17 cellular contexts compared by ENCODE assay signal in genomic region chr13:53460776-53461175, GRCh38.
DNase-seq lines count a peak whose midpoint lies in the region; ATAC-seq lines count a peak whose summit lies in the region.
"Had no signal": no experiment of that assay in that cellular context is flagged by ENCODE, and none has a peak within 500 bp of the region (broad histone marks: within the 10 kb centered on the region; RNA-seq: fewer than 3 reads in every experiment).

No MANE protein-coding gene starts in this region.

- no peaks in the 10 kb centered on the region for H3K36me3 Mint-ChIP-seq in natural killer cell treated with Interleukin-12 subunit alpha and Interleukin-12 subunit beta and Interleukin-15 and Interleukin-18, amount 100 ng/mL, for 72 hours

- peaks cover 29% of the 10 kb centered on the region for H3K9me3 Mint-ChIP-seq in natural killer cell treated with Interleukin-12 subunit alpha and Interleukin-12 subunit beta and Interleukin-15 and Interleukin-18, amount 100 ng/mL, for 72 hours

- H2BK12ac ChIP-seq in neuronal stem cell (ENCODE audit: low read length) = no peak overlapping the region

- no peak overlapping the region for H2BK120ac ChIP-seq in neuronal stem cell (ENCODE audit: low read depth, low read length)

- no peak overlapping the region for H2BK5ac ChIP-seq in neuronal stem cell (ENCODE audit: low read length)

- no peak for ATAC-seq in GM21576 (IDR thresholded peaks at IDR 0.05; ENCODE audit: unreplicated experiment)
- no peak for ATAC-seq in natural killer cell treated with Interleukin-12 subunit alpha and Interleukin-12 subunit beta and Interleukin-15 and Interleukin-18, amount 100 ng/mL, for 72 hours
- no peak for ATAC-seq in GM19351 (IDR thresholded peaks at IDR 0.05; ENCODE audit: unreplicated experiment)
- ATAC-seq: Panc1, Right ventricle myocardium inferior had no signal

- no peak overlapping the region for H3K14ac ChIP-seq in neuronal stem cell (ENCODE audit: low read length)

- H3K27ac Mint-ChIP-seq in natural killer cell treated with Interleukin-12 subunit alpha and Interleukin-12 subunit beta and Interleukin-15 and Interleukin-18, amount 100 ng/mL, for 72 hours = no peak overlapping the region
- H3K27ac Mint-ChIP-seq: CD4-positive, alpha-beta T cell had no signal

- H3K4me1 ChIP-seq in NT2/D1 (ENCODE audit: insufficient read depth, insufficient read length) (no peaks in the 10 kb centered on the region), neuronal stem cell (ENCODE audit: control insufficient read depth in 2 of 2, insufficient read depth in 1 of 2, low read depth in 1 of 2, low read length in 2 of 2) (peaks cover 0 to 2% of the 10 kb centered on the region in 2 donors)
- H3K4me1 ChIP-seq: BE2C had no signal

- WGBS in neuronal stem cell (ENCODE audit: extremely low coverage in 2 of 2, insufficient read length in 2 of 2, insufficient replicate concordance in 1 of 2), 2 donors = no CpG with 5 or more reads among the region's 1 CpG

- H3K4me2 ChIP-seq in neuronal stem cell (ENCODE audit: insufficient read depth, low read length, poor library complexity, severe bottlenecking) = no peak overlapping the region

- H3K4me3 ChIP-seq in NT2/D1 (ENCODE audit: insufficient read length, low read depth) (no peak overlapping the region), neuronal stem cell (ENCODE audit: low read length in 2 of 2) (no peak overlapping the region)

- H3K79me1 ChIP-seq in neuronal stem cell (ENCODE audit: low read depth, low read length) = no peaks in the 10 kb centered on the region

- no peak overlapping the region for H3K4me3 Mint-ChIP-seq in natural killer cell treated with Interleukin-12 subunit alpha and Interleukin-12 subunit beta and Interleukin-15 and Interleukin-18, amount 100 ng/mL, for 72 hours
- H3K4me3 Mint-ChIP-seq: CD4-positive, alpha-beta T cell had no signal

- DNase-seq in ELF-1 (ENCODE audit: low read depth, low spot score) (peak; percentile 80), NT2/D1 (ENCODE audit: low read depth, low spot score) (peak; percentile 1), left kidney (ENCODE audit: low read depth, low spot score) (peak; percentile 47), neuronal stem cell (ENCODE audit: low spot score) (no peak), NCI-H510A (lab: John Stamatoyannopoulos, UW) (no peak)
- DNase-seq in natural killer cell treated with Interleukin-12 subunit alpha and Interleukin-12 subunit beta and Interleukin-15 and Interleukin-18, amount 100 ng/mL, for 72 hours (ENCODE audit: low spot score) = no peak
- DNase-seq: 8988T; BE2C; Calu3; CD4-positive, alpha-beta T cell; DMS53; HCEC 1CT; NCI-H187 treated with DMSO at 0.1 percent for 48 hours had no signal

- no peak overlapping the region for H3K4ac ChIP-seq in neuronal stem cell (ENCODE audit: low read length)

- H3K9me3 ChIP-seq in NT2/D1 (ENCODE audit: insufficient read depth, low read length) = no peaks in the 10 kb centered on the region
- H3K9me3 ChIP-seq in neuronal stem cell (replicated peaks in 1 of 2; ENCODE audit: control insufficient read depth in 2 of 2, insufficient read depth in 1 of 2, low read depth in 1 of 2, low read length in 2 of 2) = peaks cover 0 to 21% of the 10 kb centered on the region in 2 donors
- H3K9me3 ChIP-seq: BE2C had no signal

- no peaks in the 10 kb centered on the region for H3K27me3 ChIP-seq in NT2/D1 (ENCODE audit: insufficient read depth, insufficient read length)
- H3K27me3 ChIP-seq in neuronal stem cell (ENCODE audit: control insufficient read depth in 3 of 3, insufficient read depth in 3 of 3, low read depth in 1 of 3, low read length in 3 of 3) = no peaks in the 10 kb centered on the region
- H3K27me3 ChIP-seq: BE2C had no signal

- H3K4me1 Mint-ChIP-seq in natural killer cell treated with Interleukin-12 subunit alpha and Interleukin-12 subunit beta and Interleukin-15 and Interleukin-18, amount 100 ng/mL, for 72 hours (ENCODE audit: low read depth in 2 of 2) = no peaks in the 10 kb centered on the region

- no peaks in the 10 kb centered on the region for H3K27me3 Mint-ChIP-seq in natural killer cell treated with Interleukin-12 subunit alpha and Interleukin-12 subunit beta and Interleukin-15 and Interleukin-18, amount 100 ng/mL, for 72 hours
- H3K27me3 Mint-ChIP-seq: CD4-positive, alpha-beta T cell had no signal

- H3K18ac ChIP-seq in neuronal stem cell (ENCODE audit: low read length) = no peak overlapping the region

- H3K27ac ChIP-seq in neuronal stem cell (replicated peaks; ENCODE audit: low read length) = no peak overlapping the region

- H4K91ac ChIP-seq in neuronal stem cell (ENCODE audit: low read depth, low read length, poor library complexity) = no peak overlapping the region

- no peaks in the 10 kb centered on the region for H3K36me3 ChIP-seq in NT2/D1 (ENCODE audit: insufficient read depth, insufficient read length, low read length)
- no peaks in the 10 kb centered on the region for H3K36me3 ChIP-seq in neuronal stem cell (replicated peaks in 1 of 2; ENCODE audit: control insufficient read depth in 2 of 2, insufficient read depth in 2 of 2, low read length in 2 of 2)
- H3K36me3 ChIP-seq: BE2C had no signal

- H3K23ac ChIP-seq in neuronal stem cell (ENCODE audit: low read depth, low read length, poor library complexity) = no peak overlapping the region

- peak overlapping the region; percentile 50 for H2AFZ ChIP-seq in neuronal stem cell (ENCODE audit: low read length)

- H4K8ac ChIP-seq in neuronal stem cell (ENCODE audit: low read depth, low read length) = no peak overlapping the region

- H3K9ac ChIP-seq in NT2/D1 (ENCODE audit: insufficient read length, low read depth) (no peak overlapping the region), neuronal stem cell (ENCODE audit: low read depth, low read length, poor library complexity) (no peak overlapping the region)

- no peak overlapping the region for H2BK15ac ChIP-seq in neuronal stem cell (ENCODE audit: low read length)

- H2AK5ac ChIP-seq in neuronal stem cell (ENCODE audit: low read depth, low read length) = no peak overlapping the region

Comparison
In these comparisons a context has a peak if more than half of its experiments do, and no peak if none do; other contexts are left out.
1. DNase-seq: peak in ELF-1 (single experiment), NT2/D1 (single experiment) and left kidney (single experiment); none in neuronal stem cell (single experiment), NCI-H510A (single experiment) and natural killer cell treated with Interleukin-12 subunit alpha and Interleukin-12 subunit beta and Interleukin-15 and Interleukin-18, amount 100 ng/mL, for 72 hours (single experiment).